In the genomic region with DNA sequence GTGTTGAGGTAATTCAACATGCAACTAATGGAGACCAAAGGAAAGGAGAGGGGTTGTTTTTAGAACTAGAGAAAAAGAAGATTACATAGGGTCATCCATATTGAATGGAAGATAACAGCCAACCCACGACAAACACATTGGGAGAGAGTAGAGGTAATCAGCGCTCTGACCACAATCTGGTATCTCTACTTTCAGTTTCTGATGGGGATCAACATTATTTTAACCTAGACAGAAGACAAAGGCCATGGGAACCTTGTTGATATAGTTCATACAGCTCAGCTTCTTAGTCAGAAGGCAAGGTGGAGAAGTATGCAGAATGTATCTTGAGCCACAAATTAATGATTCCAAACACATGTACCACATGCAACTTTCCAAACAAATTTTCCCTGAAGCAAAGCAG, we compare ENCODE assay signal across 25 cellular contexts.
"Had no signal": no experiment of that assay in that cellular context is flagged by ENCODE, and none has a peak within 500 bp of the region (broad histone marks: within the 10 kb centered on the region; RNA-seq: fewer than 3 reads in every experiment).

No MANE protein-coding gene starts in this region.

- H3K9me3 ChIP-seq: neutrophil, ovary, testis, thyroid gland, transverse colon, upper lobe of left lung, vagina had no signal

- H3K4me1 ChIP-seq: left ventricle myocardium inferior, stomach, testis, transverse colon, upper lobe of left lung, vagina had no signal

- DNase-seq: islet precursor cell; left ventricle myocardium inferior; mesendoderm; naive B cell; occipital lobe; ovary; retina; right cardiac atrium; stimulated activated CD4-positive, alpha-beta T cell treated with anti-CD3 and anti-CD28 coated beads, Interleukin-12 subunit alpha, Interleukin-12 subunit beta, amount 100 ng/mL, for 4 hours; stimulated activated CD4-positive, alpha-beta T cell treated with anti-CD3 and anti-CD28 coated beads, Interleukin-15, amount 100 ng/mL, for 24 hours; stimulated activated CD4-positive, alpha-beta T cell treated with anti-CD3 and anti-CD28 coated beads, Interleukin-2, amount 100 ng/mL, for 24 hours; stimulated activated CD4-positive, alpha-beta T cell treated with anti-CD3 and anti-CD28 coated beads, Interleukin-4, amount 100 ng/mL, for 1 hour; stimulated activated naive B cell treated with anti-CD40 and anti-IgM and Interleukin-4, amounts not matched to agents 10 μg/mL and 1 μg/mL and 100 μg/mL, for 72 hours; stimulated activated naive CD8-positive, alpha-beta T cell treated with anti-CD3 and anti-CD28 coated beads, Interleukin-15, Interleukin-2, amounts not matched to agents 100 U/mL and 50 U/mL, for 24 hours; stomach; testis; thyroid gland; transverse colon; upper lobe of left lung had no signal

- H3K27me3 ChIP-seq: neutrophil, ovary, stomach, testis, thyroid gland, transverse colon, upper lobe of left lung, vagina had no signal

- H3K4me3 ChIP-seq: left ventricle myocardium inferior, lung, ovary, skin epidermis, stomach, testis, thyroid gland, transverse colon, upper lobe of left lung, vagina had no signal

- H3K27ac ChIP-seq: left ventricle myocardium inferior, neutrophil, ovary, skin epidermis, stomach, testis, thyroid gland, transverse colon, upper lobe of left lung, vagina had no signal

- H3K36me3 ChIP-seq: left ventricle myocardium inferior, neutrophil, ovary, stomach, thyroid gland, transverse colon, upper lobe of left lung, vagina had no signal

- ATAC-seq: natural killer cell treated with Interleukin-12 subunit alpha and Interleukin-12 subunit beta and Interleukin-15 and Interleukin-18, amount 100 ng/mL, for 72 hours; right cardiac atrium; sciatic nerve; stimulated activated naive B cell treated with anti-CD40 and anti-IgM and Interleukin-4, amounts not matched to agents 10 μg/mL and 1 μg/mL and 100 μg/mL, for 72 hours; stimulated activated naive CD8-positive, alpha-beta T cell treated with anti-CD3 and anti-CD28 coated beads, Interleukin-15, Interleukin-2, amounts not matched to agents 100 U/mL and 50 U/mL, for 24 hours had no signal
